24 cellular contexts compared by ENCODE assay signal in genomic region chr3:142077859-142078500, GRCh38.
DNase-seq lines count a peak whose midpoint lies in the region; ATAC-seq and TF ChIP-seq lines count a peak whose summit lies in the region.
"Had no signal": no experiment of that assay in that cellular context is flagged by ENCODE, and none has a peak within 500 bp of the region (broad histone marks: within the 10 kb centered on the region; RNA-seq: fewer than 3 reads in every experiment).

No MANE protein-coding gene starts in this region.

- no peak overlapping the region for H3K4me3 Mint-ChIP-seq in GM23338
- H3K4me3 Mint-ChIP-seq in stimulated activated naive CD8-positive, alpha-beta T cell treated with anti-CD3 and anti-CD28 coated beads, Interleukin-15, amount 100 ng/mL, for 72 hours, result no peak overlapping the region
- H3K4me3 Mint-ChIP-seq: activated CD4-positive, alpha-beta memory T cell treated with anti-CD3 and anti-CD28 coated beads for 36 hours; CD14-positive monocyte; immature natural killer cell; naive thymus-derived CD8-positive, alpha-beta T cell; type B pancreatic cell had no signal

- no peaks in the 10 kb centered on the region for H3K36me3 Mint-ChIP-seq in GM23338 (ENCODE audit: low read depth)

- H3K4me3 ChIP-seq in GM23338 (no peak overlapping the region), upper lobe of right lung (no peak overlapping the region), mammary epithelial cell (replicated peaks in 1 of 3; ENCODE audit: insufficient read depth in 1 of 3, low read depth in 2 of 3, low read length in 3 of 3) (no peak overlapping the region)
- H3K4me3 ChIP-seq: psoas muscle, SK-N-MC had no signal

- H4K20me1 ChIP-seq in GM23338 (replicated peaks; ENCODE audit: insufficient read depth) (no peaks in the 10 kb centered on the region), mammary epithelial cell (ENCODE audit: insufficient read depth, low read length) (no peaks in the 10 kb centered on the region)

- no peaks in the 10 kb centered on the region for H3K27me3 Mint-ChIP-seq in GM23338 (ENCODE audit: insufficient read depth, low read depth, poor library complexity)
- no peaks in the 10 kb centered on the region for H3K27me3 Mint-ChIP-seq in stimulated activated naive CD8-positive, alpha-beta T cell treated with anti-CD3 and anti-CD28 coated beads, Interleukin-15, amount 100 ng/mL, for 72 hours
- H3K27me3 Mint-ChIP-seq: activated CD4-positive, alpha-beta memory T cell treated with anti-CD3 and anti-CD28 coated beads for 36 hours; naive thymus-derived CD8-positive, alpha-beta T cell; type B pancreatic cell had no signal

- H3K9me3 ChIP-seq in upper lobe of right lung, result no peaks in the 10 kb centered on the region
- no peaks in the 10 kb centered on the region for H3K9me3 ChIP-seq in mammary epithelial cell (replicated peaks; ENCODE audit: insufficient read depth, low read length)
- H3K9me3 ChIP-seq: psoas muscle had no signal

- TF ChIP-seq CTCF in GM23338 (conservative IDR thresholded peaks at IDR 0.05; ENCODE audit: low read depth in 2 of 2) (no peak), upper lobe of right lung (IDR thresholded peaks at IDR 0.05) (no peak), mammary epithelial cell (conservative IDR thresholded peaks at IDR 0.05 in 1 of 2, IDR thresholded peaks at IDR 0.05 in 1 of 2; ENCODE audit: extremely low read depth in 1 of 2, insufficient read depth in 1 of 2, low read depth in 1 of 2, low read length in 2 of 2) (no peak)

- no peaks in the 10 kb centered on the region for H3K9me2 ChIP-seq in GM23338 (ENCODE audit: insufficient read depth)

- H3K27me3 ChIP-seq in GM23338 (ENCODE audit: insufficient read depth) (no peaks in the 10 kb centered on the region), upper lobe of right lung (no peaks in the 10 kb centered on the region), mammary epithelial cell (ENCODE audit: insufficient read depth, low read length) (no peaks in the 10 kb centered on the region)

- no peak overlapping the region for H3K27ac ChIP-seq in GM23338 (ENCODE audit: low read depth)
- H3K27ac ChIP-seq in upper lobe of right lung, result no peak overlapping the region
- no peak overlapping the region for H3K27ac ChIP-seq in mammary epithelial cell (ENCODE audit: insufficient read depth, low read depth, low read length)
- H3K27ac ChIP-seq: psoas muscle, SK-N-MC had no signal

- H3K36me3 ChIP-seq in GM23338 (ENCODE audit: insufficient read depth), result no peaks in the 10 kb centered on the region
- no peaks in the 10 kb centered on the region for H3K36me3 ChIP-seq in upper lobe of right lung
- no peaks in the 10 kb centered on the region for H3K36me3 ChIP-seq in mammary epithelial cell (ENCODE audit: insufficient read depth, low read length)

- 96% methylated on average over 4 of the region's 4 CpGs for WGBS in mammary epithelial cell (ENCODE audit: low coverage, missing lambda C conversion rate)

- CTCF ChIA-PET in mammary epithelial cell (lab: Charles Lee; ENCODE audit: low non-redundant PET), result no interaction called here

- H3K4me2 ChIP-seq in GM23338, result no peak overlapping the region
- H3K4me2 ChIP-seq in mammary epithelial cell (ENCODE audit: insufficient read depth, low read depth, low read length), result no peak overlapping the region

- no TSS peak for BruUV-seq in mammary epithelial cell (replicated peaks; lab: Mats Ljungman, UMichigan)

- H3K27ac Mint-ChIP-seq in GM23338, result 0 out of 2 replicates have a peak overlapping the region, but pooled peaks have one; percentile 16
- no peak overlapping the region for H3K27ac Mint-ChIP-seq in stimulated activated naive CD8-positive, alpha-beta T cell treated with anti-CD3 and anti-CD28 coated beads, Interleukin-15, amount 100 ng/mL, for 72 hours
- H3K27ac Mint-ChIP-seq: activated CD4-positive, alpha-beta memory T cell treated with anti-CD3 and anti-CD28 coated beads for 36 hours; activated naive CD4-positive, alpha-beta T cell treated with anti-CD3 and anti-CD28 coated beads, Interleukin-2, amount 50 U/mL, for 72 hours; CD14-positive monocyte; naive thymus-derived CD8-positive, alpha-beta T cell; type B pancreatic cell had no signal

- no peaks in the 10 kb centered on the region for H3K9me3 Mint-ChIP-seq in GM23338
- H3K9me3 Mint-ChIP-seq in stimulated activated naive CD8-positive, alpha-beta T cell treated with anti-CD3 and anti-CD28 coated beads, Interleukin-15, amount 100 ng/mL, for 72 hours, result peaks cover 11 to 33% of the 10 kb centered on the region in 2 donors
- H3K9me3 Mint-ChIP-seq: activated CD4-positive, alpha-beta memory T cell treated with anti-CD3 and anti-CD28 coated beads for 36 hours; immature natural killer cell; type B pancreatic cell had no signal

- in situ Hi-C loops in mammary epithelial cell (cut with MboI; ENCODE audit: low sequenced_read_pairs in 2 of 2), result no loop called here

- dilution Hi-C loops in mammary epithelial cell (cut with HindIII; ENCODE audit: low sequenced_read_pairs), result no loop called here

- H3K79me2 ChIP-seq in GM23338 (replicated peaks; ENCODE audit: insufficient read depth) (no peaks in the 10 kb centered on the region), mammary epithelial cell (ENCODE audit: insufficient read depth, low read length) (no peaks in the 10 kb centered on the region)

- H3K4me1 Mint-ChIP-seq in GM23338, result peaks cover 7% of the 10 kb centered on the region
- H3K4me1 Mint-ChIP-seq in stimulated activated naive CD8-positive, alpha-beta T cell treated with anti-CD3 and anti-CD28 coated beads, Interleukin-15, amount 100 ng/mL, for 72 hours, result no peaks in the 10 kb centered on the region
- H3K4me1 Mint-ChIP-seq: CD14-positive monocyte; naive thymus-derived CD8-positive, alpha-beta T cell had no signal

- DNase-seq in GM23338 (ENCODE audit: low spot score) (no peak), NCI-H2107 treated with DMSO at 0.1 percent for 48 hours (lab: John Stamatoyannopoulos, UW; ENCODE audit: unreplicated experiment) (peak; percentile 90), left colon (no peak), upper lobe of right lung (peak; percentile 61), mammary epithelial cell (no peak)
- no peak for DNase-seq in stimulated activated naive CD8-positive, alpha-beta T cell treated with anti-CD3 and anti-CD28 coated beads, Interleukin-15, amount 100 ng/mL, for 72 hours
- DNase-seq in activated effector memory CD4-positive, alpha-beta T cell treated with anti-CD3 and anti-CD28 coated beads, Interleukin-2, amount 50 U/mL, for 16 hours, result no peak
- DNase-seq: activated CD4-positive, alpha-beta memory T cell treated with anti-CD3 and anti-CD28 coated beads for 36 hours; activated CD8-positive, alpha-beta memory T cell treated with anti-CD3 and anti-CD28 coated beads, Interleukin-2, amount 50 U/mL, for 48 hours; hypothalamus; immature natural killer cell; Karpas-422; MV-4-11; naive thymus-derived CD8-positive, alpha-beta T cell; NCI-H1930; NCI-H526; occipital lobe; psoas muscle; stimulated activated CD8-positive, alpha-beta memory T cell treated with anti-CD3 and anti-CD28 coated beads, Interleukin-4, amount 100 ng/mL, for 48 hours had no signal

- ATAC-seq in GM23338 (no peak), left colon (peak; percentile 19), upper lobe of right lung (peak; percentile 97)
- ATAC-seq in stimulated activated naive CD8-positive, alpha-beta T cell treated with anti-CD3 and anti-CD28 coated beads, Interleukin-15, amount 100 ng/mL, for 72 hours, result no peak
- ATAC-seq: activated naive CD4-positive, alpha-beta T cell treated with anti-CD3 and anti-CD28 coated beads, Interleukin-2, amount 50 U/mL, for 72 hours; left lobe of liver; naive thymus-derived CD8-positive, alpha-beta T cell; psoas muscle had no signal

- peaks cover 12% of the 10 kb centered on the region for H3K4me1 ChIP-seq in GM23338 (ENCODE audit: insufficient read depth)
- H3K4me1 ChIP-seq in upper lobe of right lung, result no peaks in the 10 kb centered on the region
- H3K4me1 ChIP-seq in mammary epithelial cell (ENCODE audit: insufficient read depth, low read length), result no peaks in the 10 kb centered on the region
- H3K4me1 ChIP-seq: psoas muscle had no signal

- no peaks in the 10 kb centered on the region for H3F3A ChIP-seq in GM23338 (replicated peaks; ENCODE audit: low read depth)

- H2AFZ ChIP-seq in GM23338 (no peak overlapping the region), mammary epithelial cell (ENCODE audit: low read depth, low read length) (no peak overlapping the region)

- intact Hi-C loops in left colon (cut with DNase I, micrococcal nuclease) (no loop called here), upper lobe of right lung (cut with DNase I) (no loop called here), mammary epithelial cell (cut with micrococcal nuclease) (no loop called here)

- no peak overlapping the region for H3K9ac ChIP-seq in mammary epithelial cell (ENCODE audit: insufficient read depth, low read length)

TF ChIP-seq in GM23338, 12 proteins besides CTCF, POLR2A, EP300 and RAD21:
- no peak for TF ChIP-seq STAT1 (IDR thresholded peaks at IDR 0.05; ENCODE audit: unreplicated experiment)
- TF ChIP-seq JUNB (IDR thresholded peaks at IDR 0.05; ENCODE audit: unreplicated experiment), result no peak
- no peak for TF ChIP-seq ZNF114 (CRISPR knock-in tag; IDR thresholded peaks at IDR 0.05)

Comparison
In these comparisons a context has a peak if more than half of its experiments do, and no peak if none do; other contexts are left out.
1. ATAC-seq: peak in left colon (single experiment) and upper lobe of right lung (single experiment); none in GM23338 (single experiment) and stimulated activated naive CD8-positive, alpha-beta T cell treated with anti-CD3 and anti-CD28 coated beads, Interleukin-15, amount 100 ng/mL, for 72 hours (single experiment).
2. DNase-seq: peak in NCI-H2107 treated with DMSO at 0.1 percent for 48 hours (single experiment) and upper lobe of right lung (single experiment); none in GM23338 (single experiment), left colon (0 of 2), mammary epithelial cell (single experiment), stimulated activated naive CD8-positive, alpha-beta T cell treated with anti-CD3 and anti-CD28 coated beads, Interleukin-15, amount 100 ng/mL, for 72 hours (0 of 2) and activated effector memory CD4-positive, alpha-beta T cell treated with anti-CD3 and anti-CD28 coated beads, Interleukin-2, amount 50 U/mL, for 16 hours (single experiment).